ENCODE assay signal across 13 cellular contexts in genomic region chr2:147356157-147356556, GRCh38.
"Had no signal": no experiment of that assay in that cellular context is flagged by ENCODE, and none has a peak within 500 bp of the region (broad histone marks: within the 10 kb centered on the region; RNA-seq: fewer than 3 reads in every experiment).

No MANE protein-coding gene starts in this region.

- H3K36me3 ChIP-seq: stomach, upper lobe of left lung had no signal

- H3K36me3 Mint-ChIP-seq: naive B cell had no signal

- H3K4me3 Mint-ChIP-seq: activated naive CD4-positive, alpha-beta T cell treated with anti-CD3 and anti-CD28 coated beads for 36 hours; activated T-helper 17 cell treated with anti-CD3 and anti-CD28 coated beads, Interleukin-2, amount 50 U/mL, for 72 hours; naive B cell had no signal

- H3K27ac Mint-ChIP-seq: activated naive CD4-positive, alpha-beta T cell treated with anti-CD3 and anti-CD28 coated beads for 36 hours; activated T-helper 17 cell treated with anti-CD3 and anti-CD28 coated beads, Interleukin-2, amount 50 U/mL, for 72 hours; naive B cell had no signal

- H3K27me3 Mint-ChIP-seq: naive B cell had no signal

- H3K9me3 ChIP-seq: stomach, testis, upper lobe of left lung had no signal

- H3K27me3 ChIP-seq: stomach, testis, upper lobe of left lung had no signal

- H3K4me3 ChIP-seq: lung, stomach, testis, upper lobe of left lung had no signal

- DNase-seq: activated CD4-positive, alpha-beta T cell treated with anti-CD3 and anti-CD28 coated beads, Interleukin-2, amount 50 U/mL, for 1 hour; activated naive CD4-positive, alpha-beta T cell treated with anti-CD3 and anti-CD28 coated beads for 36 hours; left colon; naive B cell; stomach; T1000; testis; upper lobe of left lung had no signal

- H3K4me1 Mint-ChIP-seq: activated T-helper 17 cell treated with anti-CD3 and anti-CD28 coated beads, Interleukin-2, amount 50 U/mL, for 72 hours; naive B cell had no signal

- H3K9me3 Mint-ChIP-seq: activated naive CD4-positive, alpha-beta T cell treated with anti-CD3 and anti-CD28 coated beads for 36 hours; activated T-helper 17 cell treated with anti-CD3 and anti-CD28 coated beads, Interleukin-2, amount 50 U/mL, for 72 hours; naive B cell had no signal

- ATAC-seq: activated CD4-positive, CD25-positive, alpha-beta regulatory T cell treated with anti-CD3 and anti-CD28 coated beads, Interleukin-2, amount 50 U/mL, for 24 hours; activated T-helper 17 cell treated with anti-CD3 and anti-CD28 coated beads, Interleukin-2, amount 50 U/mL, for 72 hours; esophagus mucosa; left colon; sciatic nerve had no signal

- H3K4me1 ChIP-seq: stomach, testis, upper lobe of left lung had no signal
